8 cellular contexts compared by ENCODE assay signal in genomic region chr9:112819635-112820496, GRCh38.
A peak's percentile ranks its signal among the peaks of the same experiment; 100 is the strongest.
DNase-seq lines count a peak whose midpoint lies in the region; ATAC-seq, FAIRE-seq and TF ChIP-seq lines count a peak whose summit lies in the region.

No MANE protein-coding gene starts in this region.

- TF ChIP-seq EP300 in HepG2 (IDR thresholded peaks at IDR 0.05; ENCODE audit: low read depth in 2 of 2, low read length in 2 of 2) (no peak), HepG2 (CRISPR knock-in tag; IDR thresholded peaks at IDR 0.05; ENCODE audit: borderline replicate concordance) (no peak)

- TF ChIP-seq RAD21 in HepG2 (CRISPR knock-in tag; IDR thresholded peaks at IDR 0.05), result peak; percentile 60

- H3K4me3 ChIP-seq in AG04449 (ENCODE audit: low read depth, low read length) (no peak overlapping the region), GM12865 (ENCODE audit: low read depth, low read length) (no peak overlapping the region), HepG2 (replicated peaks in 1 of 3; ENCODE audit: insufficient read depth in 1 of 3, low read depth in 2 of 3, low read length in 3 of 3) (no peak overlapping the region)

- TF ChIP-seq CTCF in AG04449 (IDR thresholded peaks at IDR 0.05; ENCODE audit: insufficient read depth, low read length, missing control alignments) (peak; percentile 34), GM12865 (IDR thresholded peaks at IDR 0.05; ENCODE audit: insufficient read depth, low read depth, low read length, missing control alignments) (peak; percentile 69), HepG2 (CRISPR knock-in tag; IDR thresholded peaks at IDR 0.05) (peak; percentile 84)

- peak; percentile 78 for FAIRE-seq in HepG2 (lab: Jason Lieb, UNC)

- no peaks in the 10 kb centered on the region for H4K20me1 ChIP-seq in HepG2 (ENCODE audit: insufficient read depth, low read length)

- CTCF ChIA-PET in AG04449 (lab: Yijun Ruan, JAX) (interaction anchor here (0.6 to 2.3 kb wide), 22 partner anchors 9 to 735 kb away, joined by 3 to 15 read pairs (median 4); partner anchors contain the start of genes INIP and SNX30), HepG2 (lab: Yijun Ruan, JAX; ENCODE audit: low intra/inter-chr PET ratio, low total read pairs) (interaction anchor here (1.2 to 1.4 kb wide), 2 partner anchors 26 to 83 kb away, joined by 3 to 4 read pairs; no protein-coding TSS in a partner anchor)

- peak; percentile 58 for ATAC-seq in HG03460 (IDR thresholded peaks at IDR 0.05; ENCODE audit: unreplicated experiment)
- peak; percentile 98 for ATAC-seq in HepG2
- no peak for ATAC-seq in HG03457 (IDR thresholded peaks at IDR 0.05; ENCODE audit: unreplicated experiment)

- peaks cover 3 to 12% of the 10 kb centered on the region in 2 experiments; a peak in 3 of 5 replicates for H3K36me3 ChIP-seq in HepG2 (replicated peaks in 1 of 2; ENCODE audit: control insufficient read depth in 1 of 2, insufficient read depth in 2 of 2, low read length in 2 of 2)

- no peaks in the 10 kb centered on the region for H3K79me2 ChIP-seq in HepG2 (ENCODE audit: insufficient read depth, low read length)

- H3K27ac ChIP-seq in HepG2 (ENCODE audit: extremely low read length, insufficient read depth, low read length), result no peak overlapping the region

- no TSS peak for BruUV-seq in HepG2 (replicated peaks; lab: Mats Ljungman, UMichigan)

- no peaks in the 10 kb centered on the region for H3K9me3 ChIP-seq in HepG2 (ENCODE audit: low read length)

- DNase-seq in AG04449 (ENCODE audit: low read depth, low spot score) (peak; percentile 29), GM12865 (ENCODE audit: low read depth) (peak; percentile 61), NCI-H748 (lab: John Stamatoyannopoulos, UW; ENCODE audit: unreplicated experiment) (peak; percentile 71), cerebellar nuclear complex (lab: John Stamatoyannopoulos, UW) (peak; percentile 60 to 77), HepG2 (ENCODE audit: low spot score) (peak; percentile 67)
- no peak for DNase-seq in activated CD8-positive, alpha-beta memory T cell treated with anti-CD3 and anti-CD28 coated beads for 24 hours

- WGBS in HepG2 (ENCODE audit: low lambda C conversion rate), result 64% methylated on average over 7 of the region's 7 CpGs

- H3K4me2 ChIP-seq in HepG2 (ENCODE audit: low read depth, low read length), result no peak overlapping the region

- H3K9ac ChIP-seq in HepG2 (ENCODE audit: insufficient read depth, low read depth, low read length), result no peak overlapping the region

- no peak overlapping the region for H2AFZ ChIP-seq in HepG2 (ENCODE audit: low read length)

- no peak for TF ChIP-seq POLR2A in HepG2 (IDR thresholded peaks at IDR 0.05; ENCODE audit: insufficient read depth in 1 of 2, low read depth in 2 of 2, low read length in 2 of 2)

- POLR2A ChIA-PET in AG04449 (lab: Yijun Ruan, JAX) (no interaction called here), HepG2 (lab: Yijun Ruan, JAX) (interaction anchor here (1.3 kb wide), 1 partner anchor 69 kb away, joined by 3 read pairs; no protein-coding TSS in a partner anchor)

- no peaks in the 10 kb centered on the region for H3K27me3 ChIP-seq in HepG2 (ENCODE audit: control insufficient read depth in 1 of 2, insufficient read depth in 2 of 2, low read length in 2 of 2)

- in situ Hi-C loops in HepG2 (cut with HindIII; ENCODE audit: extremely low pct_ligation_motif_present, low pct_unique_long_range_greater_than_20kb), result no loop called here

- intact Hi-C loops in HepG2 (cut with micrococcal nuclease; ENCODE audit: unreplicated experiment), result no loop called here

- peaks cover 8% of the 10 kb centered on the region; the same call in 1 of the 2 replicates for H3K4me1 ChIP-seq in HepG2 (ENCODE audit: insufficient read depth, low read length)

TF ChIP-seq in HepG2, 621 proteins besides CTCF, POLR2A, EP300 and RAD21 (continues in another document):
- TF ChIP-seq ZMYM2 (CRISPR knock-in tag; IDR thresholded peaks at IDR 0.05) (no peak), XBP1 (CRISPR knock-in tag; IDR thresholded peaks at IDR 0.05) (no peak), ATF6 (CRISPR knock-in tag; conservative IDR thresholded peaks at IDR 0.05) (no peak), PCBP1 (IDR thresholded peaks at IDR 0.05; ENCODE audit: borderline replicate concordance, low read depth, low read length) (no peak), ZBTB7B (CRISPR knock-in tag; IDR thresholded peaks at IDR 0.05) (no peak), AGO1 (IDR thresholded peaks at IDR 0.05; ENCODE audit: low read depth, low read length, poor library complexity, severe bottlenecking) (no peak), NCOR1 (IDR thresholded peaks at IDR 0.05; ENCODE audit: borderline replicate concordance, low read length) (no peak), DDIT3 (CRISPR knock-in tag; IDR thresholded peaks at IDR 0.05) (no peak), ZNF563 (CRISPR knock-in tag; IDR thresholded peaks at IDR 0.05) (no peak), RFX5 (IDR thresholded peaks at IDR 0.05; ENCODE audit: low read depth, low read length) (no peak), TBL1XR1 (IDR thresholded peaks at IDR 0.05; ENCODE audit: borderline replicate concordance, low read length, partially characterized antibody) (no peak), XRCC5 (optimal IDR thresholded peaks at IDR 0.05; ENCODE audit: low read length) (peak; percentile 40), ZBTB10 (CRISPR knock-in tag; IDR thresholded peaks at IDR 0.05; ENCODE audit: borderline replicate concordance) (no peak), THYN1 (CRISPR knock-in tag; IDR thresholded peaks at IDR 0.05; ENCODE audit: borderline replicate concordance, low read depth) (no peak), ZFP37 (CRISPR knock-in tag; IDR thresholded peaks at IDR 0.05; ENCODE audit: borderline replicate concordance) (no peak), RNF2 (conservative IDR thresholded peaks at IDR 0.05; ENCODE audit: low read depth) (no peak)
- TF ChIP-seq, protein P1, sequence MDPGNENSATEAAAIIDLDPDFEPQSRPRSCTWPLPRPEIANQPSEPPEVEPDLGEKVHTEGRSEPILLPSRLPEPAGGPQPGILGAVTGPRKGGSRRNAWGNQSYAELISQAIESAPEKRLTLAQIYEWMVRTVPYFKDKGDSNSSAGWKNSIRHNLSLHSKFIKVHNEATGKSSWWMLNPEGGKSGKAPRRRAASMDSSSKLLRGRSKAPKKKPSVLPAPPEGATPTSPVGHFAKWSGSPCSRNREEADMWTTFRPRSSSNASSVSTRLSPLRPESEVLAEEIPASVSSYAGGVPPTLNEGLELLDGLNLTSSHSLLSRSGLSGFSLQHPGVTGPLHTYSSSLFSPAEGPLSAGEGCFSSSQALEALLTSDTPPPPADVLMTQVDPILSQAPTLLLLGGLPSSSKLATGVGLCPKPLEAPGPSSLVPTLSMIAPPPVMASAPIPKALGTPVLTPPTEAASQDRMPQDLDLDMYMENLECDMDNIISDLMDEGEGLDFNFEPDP (CRISPR knock-in tag; conservative IDR thresholded peaks at IDR 0.05), result no peak

Comparison
In these comparisons a context has a peak if more than half of its experiments do, and no peak if none do; other contexts are left out.
1. CTCF ChIP-seq: peak in every context shown above with its lines; median percentile 84 in HepG2; 69 in GM12865; 34 in AG04449.